ENCODE assay signal across 14 cellular contexts in the genomic region with DNA sequence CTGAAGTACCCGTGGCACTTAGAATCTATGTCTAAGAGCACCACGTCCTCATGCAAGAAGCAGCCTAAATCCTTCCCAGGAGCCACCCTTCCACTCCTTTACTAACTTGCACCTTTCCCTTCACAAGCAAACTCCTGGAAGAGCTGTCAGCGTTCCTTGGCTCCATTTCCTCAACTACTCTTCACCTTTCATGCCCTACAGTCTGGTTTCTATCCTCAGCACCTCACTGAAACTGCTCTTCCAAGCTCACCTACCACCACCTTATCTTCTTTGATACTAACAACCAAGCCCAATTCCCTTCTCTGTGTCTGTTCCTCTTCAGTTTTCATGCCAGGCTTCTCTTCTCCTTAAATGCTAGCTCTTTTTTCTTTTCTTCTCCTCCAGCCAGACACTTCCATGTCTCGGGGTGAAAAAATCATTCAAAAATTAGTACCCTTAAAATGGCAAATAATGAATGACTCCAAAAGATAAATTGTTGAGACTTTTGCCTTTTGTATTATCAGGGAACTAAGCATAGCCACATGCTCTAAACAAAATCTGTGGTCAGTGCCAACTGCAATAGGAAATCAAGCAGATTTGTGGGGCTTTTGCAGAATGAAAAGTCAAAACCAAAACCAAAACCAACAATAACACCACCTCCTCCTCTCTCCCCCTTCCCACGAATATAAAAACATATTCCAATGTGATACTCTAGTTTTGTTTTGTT.
DNase-seq lines count a peak whose midpoint lies in the region; ATAC-seq and TF ChIP-seq lines count a peak whose summit lies in the region.
"Had no signal": no experiment of that assay in that cellular context is flagged by ENCODE, and none has a peak within 500 bp of the region (broad histone marks: within the 10 kb centered on the region; RNA-seq: fewer than 3 reads in every experiment).

No MANE protein-coding gene starts in this region.

- no peaks in the 10 kb centered on the region for H3K36me3 ChIP-seq in right atrium auricular region
- H3K36me3 ChIP-seq: prostate gland, thyroid gland had no signal

- H3K27ac Mint-ChIP-seq in nephron, result peak overlapping the region in 2 of 3 experiments; percentile 57 to 68
- no peak overlapping the region for H3K27ac Mint-ChIP-seq in naive thymus-derived CD8-positive, alpha-beta T cell
- H3K27ac Mint-ChIP-seq: activated naive CD8-positive, alpha-beta T cell had no signal

- ATAC-seq in Right ventricle myocardium inferior (peak; percentile 57), HG02642 (IDR thresholded peaks at IDR 0.05; ENCODE audit: poor library complexity, unreplicated experiment) (peak; percentile 60)
- no peak for ATAC-seq in naive thymus-derived CD8-positive, alpha-beta T cell

- no peak overlapping the region for H3K4me3 ChIP-seq in right atrium auricular region
- H3K4me3 ChIP-seq: prostate gland, thyroid gland had no signal

- H3K36me3 Mint-ChIP-seq in nephron (ENCODE audit: low read depth), result no peaks in the 10 kb centered on the region
- H3K36me3 Mint-ChIP-seq in naive thymus-derived CD8-positive, alpha-beta T cell, result no peaks in the 10 kb centered on the region
- H3K36me3 Mint-ChIP-seq: activated naive CD8-positive, alpha-beta T cell had no signal

- H3K4me1 Mint-ChIP-seq in nephron, result peaks cover 31% of the 10 kb centered on the region
- H3K4me1 Mint-ChIP-seq in naive thymus-derived CD8-positive, alpha-beta T cell, result peaks cover 0 to 10% (median 6%) of the 10 kb centered on the region in 4 donors

- H3K4me3 Mint-ChIP-seq in nephron, result no peak overlapping the region
- H3K4me3 Mint-ChIP-seq in naive thymus-derived CD8-positive, alpha-beta T cell, result peak overlapping the region in 1 of 10 donors; percentile 5
- H3K4me3 Mint-ChIP-seq: activated naive CD8-positive, alpha-beta T cell had no signal

- H3K27me3 Mint-ChIP-seq in nephron (ENCODE audit: low read depth), result no peaks in the 10 kb centered on the region
- H3K27me3 Mint-ChIP-seq in naive thymus-derived CD8-positive, alpha-beta T cell, result peaks cover 0 to 1% (median 0%) of the 10 kb centered on the region in 5 donors
- H3K27me3 Mint-ChIP-seq: activated naive CD8-positive, alpha-beta T cell had no signal

- H3K27me3 ChIP-seq in right atrium auricular region, result no peaks in the 10 kb centered on the region
- H3K27me3 ChIP-seq: thyroid gland had no signal

- POLR2A ChIA-PET in naive thymus-derived CD8-positive, alpha-beta T cell (lab: Charles Lee), result no interaction called here

- peaks cover 0 to 8% of the 10 kb centered on the region in 2 donors for H3K4me1 ChIP-seq in right atrium auricular region
- H3K4me1 ChIP-seq: Caco-2, prostate gland, thyroid gland had no signal

- H3K9me3 ChIP-seq in right atrium auricular region, result peaks cover 5 to 10% of the 10 kb centered on the region in 2 donors
- H3K9me3 ChIP-seq: Caco-2, prostate gland, thyroid gland had no signal

- TF ChIP-seq CTCF in right atrium auricular region (IDR thresholded peaks at IDR 0.05) (no peak), nephron (IDR thresholded peaks at IDR 0.05; ENCODE audit: unreplicated experiment in 3 of 3) (no peak)

- H3K9me3 Mint-ChIP-seq in nephron, result peaks cover 3% of the 10 kb centered on the region
- H3K9me3 Mint-ChIP-seq in naive thymus-derived CD8-positive, alpha-beta T cell, result peaks cover 0 to 18% (median 7%) of the 10 kb centered on the region in 9 donors

- intact Hi-C loops in Right ventricle myocardium inferior (cut with DNase I), result no loop called here

- no peak for DNase-seq in Right ventricle myocardium inferior (ENCODE audit: missing footprints)
- no peak for DNase-seq in right atrium auricular region (ENCODE audit: low spot score)
- peak; percentile 18 for DNase-seq in RPMI8226
- no peak for DNase-seq in NCI-H1105 (lab: John Stamatoyannopoulos, UW)
- DNase-seq in naive thymus-derived CD8-positive, alpha-beta T cell, result no peak
- DNase-seq in COR-L47 (lab: John Stamatoyannopoulos, UW), result no peak
- DNase-seq: Caco-2, islet precursor cell, thyroid gland had no signal

- H3K27ac ChIP-seq in right atrium auricular region, result no peak overlapping the region
- H3K27ac ChIP-seq: prostate gland, VCaP had no signal

Comparison
In these comparisons a context has a peak if more than half of its experiments do, and no peak if none do; other contexts are left out.
1. ATAC-seq: peak in Right ventricle myocardium inferior (single experiment) and HG02642 (single experiment); none in naive thymus-derived CD8-positive, alpha-beta T cell (0 of 2).
2. H3K27ac Mint-ChIP-seq: peak in nephron (2 of 3); none in naive thymus-derived CD8-positive, alpha-beta T cell (0 of 10).